ENCODE assay signal across 8 cellular contexts in genomic region chr5:142024771-142025304, GRCh38. TPM values are rescaled to one million over a fixed set of nuclear protein-coding genes. Genes with fewer than 3 reads are reported as not detected.
DNase-seq lines count a peak whose midpoint lies in the region; ATAC-seq, FAIRE-seq and TF ChIP-seq lines count a peak whose summit lies in the region.

No MANE protein-coding gene starts in this region.

- intact Hi-C loops in HepG2 (cut with micrococcal nuclease; ENCODE audit: unreplicated experiment), result no loop called here

- WGBS in HepG2 (ENCODE audit: low lambda C conversion rate), result 0% methylated on average over 7 of the region's 26 CpGs

- peak overlapping the region; percentile 79 for H3K4me2 ChIP-seq in HepG2 (ENCODE audit: low read depth, low read length)

- peak; percentile 43 for FAIRE-seq in HepG2 (lab: Jason Lieb, UNC)

- H4K20me1 ChIP-seq in HepG2 (ENCODE audit: insufficient read depth, low read length), result no peaks in the 10 kb centered on the region

- H3K27me3 ChIP-seq in HepG2 (ENCODE audit: control insufficient read depth in 1 of 2, insufficient read depth in 2 of 2, low read length in 2 of 2), result peaks cover 0 to 6% of the 10 kb centered on the region in 2 experiments; a peak in 2 of 5 replicates

- peaks cover 6% of the 10 kb centered on the region; the same call in 1 of the 2 replicates for H3K9me3 ChIP-seq in HepG2 (ENCODE audit: low read length)

- peak overlapping the region; percentile 100 for H2AFZ ChIP-seq in HepG2 (ENCODE audit: low read length)

- POLR2A ChIA-PET in HepG2 (lab: Yijun Ruan, JAX), result interaction anchor here (1.0 to 1.7 kb wide), 3 partner anchors 12 to 101 kb away, joined by 3 to 12 read pairs (median 3); partner anchors contain the start of genes DELE1 and GNPDA1

- TF ChIP-seq EP300 in HepG2 (IDR thresholded peaks at IDR 0.05; ENCODE audit: low read depth in 2 of 2, low read length in 2 of 2), result 0 out of 4 replicates have a peak, but pooled peaks of 1 of the 2 experiments have one; percentile 9
- TF ChIP-seq EP300 in HepG2 (CRISPR knock-in tag; IDR thresholded peaks at IDR 0.05; ENCODE audit: borderline replicate concordance), result no peak

- ATAC-seq in GM19372 (IDR thresholded peaks at IDR 0.05; ENCODE audit: low read depth, unreplicated experiment) (peak; percentile 100), HG03520 (IDR thresholded peaks at IDR 0.05; ENCODE audit: unreplicated experiment) (peak; percentile 100), HepG2 (peak; percentile 100)

- peak overlapping the region; percentile 77 for H3K27ac ChIP-seq in HepG2 (ENCODE audit: extremely low read length, insufficient read depth, low read length)

- H3K79me2 ChIP-seq in HepG2 (ENCODE audit: insufficient read depth, low read length), result no peaks in the 10 kb centered on the region

- no peak for TF ChIP-seq CTCF in HepG2 (CRISPR knock-in tag; IDR thresholded peaks at IDR 0.05)

- no TSS peak for BruUV-seq in HepG2 (replicated peaks; lab: Mats Ljungman, UMichigan)

- peak overlapping the region; percentile 72 to 79 (median 75) for H3K4me3 ChIP-seq in HepG2 (replicated peaks in 1 of 3; ENCODE audit: insufficient read depth in 1 of 3, low read depth in 2 of 3, low read length in 3 of 3)

- H3K4me1 ChIP-seq in HepG2 (ENCODE audit: insufficient read depth, low read length), result peaks cover 16% of the 10 kb centered on the region

- no peak for TF ChIP-seq POLR2A in HepG2 (IDR thresholded peaks at IDR 0.05; ENCODE audit: insufficient read depth in 1 of 2, low read depth in 2 of 2, low read length in 2 of 2)

- no peak for TF ChIP-seq RAD21 in HepG2 (CRISPR knock-in tag; IDR thresholded peaks at IDR 0.05)

- H3K9ac ChIP-seq in HepG2 (ENCODE audit: insufficient read depth, low read depth, low read length), result peak overlapping the region; percentile 53

- in situ Hi-C loops in HepG2 (cut with HindIII; ENCODE audit: extremely low pct_ligation_motif_present, low pct_unique_long_range_greater_than_20kb), result no loop called here

- H3K36me3 ChIP-seq in HepG2 (replicated peaks in 1 of 2; ENCODE audit: control insufficient read depth in 1 of 2, insufficient read depth in 2 of 2, low read length in 2 of 2), result no peaks in the 10 kb centered on the region

- CTCF ChIA-PET in HepG2 (lab: Yijun Ruan, JAX; ENCODE audit: low intra/inter-chr PET ratio, low total read pairs), result no interaction called here

- DNase-seq in C1 segment of cervical spinal cord (lab: John Stamatoyannopoulos, UW) (peak; percentile 48 to 90 (median 81)), NCI-H748 (lab: John Stamatoyannopoulos, UW; ENCODE audit: unreplicated experiment) (peak; percentile 95), dermis blood vessel endothelial cell (peak; percentile 81), HepG2 (ENCODE audit: low spot score) (peak; percentile 72)
- peak; percentile 64 to 78 for DNase-seq in activated CD4-positive, alpha-beta T cell treated with anti-CD3 and anti-CD28 coated beads, Interleukin-2, amount 50 U/mL, for 24 hours (ENCODE audit: low read depth in 1 of 2, low spot score in 1 of 2)
- peak; percentile 78 for DNase-seq in stimulated activated CD4-positive, alpha-beta T cell treated with anti-CD3 and anti-CD28 coated beads, Interleukin-2, amount 100 ng/mL, for 4 hours (ENCODE audit: low read depth)

TF ChIP-seq in HepG2, 621 proteins besides CTCF, POLR2A, EP300 and RAD21 (continues in another document):
- TF ChIP-seq SIX4 (CRISPR knock-in tag; IDR thresholded peaks at IDR 0.05) (peak; percentile 94), CREM (IDR thresholded peaks at IDR 0.05) (0 out of 2 replicates have a peak, but pooled peaks have one; percentile 14), CREM (CRISPR knock-in tag; IDR thresholded peaks at IDR 0.05) (no peak), POLR2AphosphoS5 (IDR thresholded peaks at IDR 0.05; ENCODE audit: low read depth, low read length) (peak; percentile 37; the same call in 1 of the 2 replicates), ELF4 (CRISPR knock-in tag; IDR thresholded peaks at IDR 0.05; ENCODE audit: borderline replicate concordance) (peak; percentile 48; the same call in 1 of the 2 replicates), POGZ (CRISPR knock-in tag; IDR thresholded peaks at IDR 0.05) (peak; percentile 50), TOE1 (CRISPR knock-in tag; IDR thresholded peaks at IDR 0.05) (no peak), SIX1 (CRISPR knock-in tag; IDR thresholded peaks at IDR 0.05; ENCODE audit: borderline replicate concordance) (peak; percentile 83), ETV5 (CRISPR knock-in tag; IDR thresholded peaks at IDR 0.05; ENCODE audit: borderline replicate concordance) (peak; percentile 69; the same call in 1 of the 2 replicates), CREB1 (IDR thresholded peaks at IDR 0.05) (no peak), CREB1 (CRISPR knock-in tag; IDR thresholded peaks at IDR 0.05) (peak; percentile 56)
- TF ChIP-seq, protein P1, sequence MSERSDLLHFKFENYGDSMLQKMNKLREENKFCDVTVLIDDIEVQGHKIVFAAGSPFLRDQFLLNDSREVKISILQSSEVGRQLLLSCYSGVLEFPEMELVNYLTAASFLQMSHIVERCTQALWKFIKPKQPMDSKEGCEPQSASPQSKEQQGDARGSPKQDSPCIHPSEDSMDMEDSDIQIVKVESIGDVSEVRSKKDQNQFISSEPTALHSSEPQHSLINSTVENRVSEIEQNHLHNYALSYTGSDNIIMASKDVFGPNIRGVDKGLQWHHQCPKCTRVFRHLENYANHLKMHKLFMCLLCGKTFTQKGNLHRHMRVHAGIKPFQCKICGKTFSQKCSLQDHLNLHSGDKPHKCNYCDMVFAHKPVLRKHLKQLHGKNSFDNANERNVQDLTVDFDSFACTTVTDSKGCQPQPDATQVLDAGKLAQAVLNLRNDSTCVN (CRISPR knock-in tag; IDR thresholded peaks at IDR 0.05; ENCODE audit: borderline replicate concordance), result 0 out of 2 replicates have a peak, but pooled peaks have one; percentile 36

RNA-seq across cellular contexts. Expression of gene GNPDA1, which starts 12.0 kb away (rescaled TPM):
- total RNA-seq in dermis blood vessel endothelial cell (51.4 and 54.1 TPM in 2 replicates), HepG2 (2016; rRNA removed; fragmentation: Illumina TruSeq; extraction: Trizol) (54.1 and 74.9 TPM in 2 replicates)
- total RNA-seq in HepG2 (2016; cell fraction: cytosol; rRNA removed; fragmentation: Illumina TruSeq; extraction: Trizol; ENCODE audit: low read depth), result 12.0 TPM in 2 replicates
- total RNA-seq in HepG2 (2016; cell fraction: insoluble cytoplasmic fraction; rRNA removed; fragmentation: Illumina TruSeq; extraction: Trizol), result 54.7 and 81.4 TPM in 2 replicates
- total RNA-seq in HepG2 (2016; cell fraction: membrane; rRNA removed; fragmentation: Illumina TruSeq; extraction: Trizol), result 35.9 and 36.6 TPM in 2 replicates
- 23.2 and 24.6 TPM in 2 replicates for total RNA-seq in HepG2 (2016; cell fraction: nucleus; rRNA removed; fragmentation: Illumina TruSeq; extraction: Trizol)
- polyA plus RNA-seq in HepG2 (2011; rRNA removed), result 6.0 and 6.1 TPM in 2 replicates
- 9.3 and 10.6 TPM in 2 replicates for polyA plus RNA-seq in HepG2 (2011; cell fraction: cytosol; rRNA removed)
- polyA plus RNA-seq in HepG2 (2011; cell fraction: nucleus; rRNA removed), result 10.6 and 11.6 TPM in 2 replicates
- polyA plus RNA-seq in HepG2 (2012), result 23.3 and 24.2 TPM in 2 replicates
- 11.3 and 13.9 TPM in 2 replicates for polyA plus RNA-seq in HepG2 (2016; cell fraction: cytosol; fragmentation: Illumina TruSeq; extraction: Trizol; ENCODE audit: low read depth)
- 76.4 and 81.8 TPM in 2 replicates for polyA plus RNA-seq in HepG2 (2016; cell fraction: insoluble cytoplasmic fraction; fragmentation: Illumina TruSeq; extraction: Trizol; ENCODE audit: low read depth)
- polyA plus RNA-seq in HepG2 (2016; cell fraction: membrane; fragmentation: Illumina TruSeq; extraction: Trizol; ENCODE audit: low read depth), result 25.0 and 27.1 TPM in 2 replicates
- 37.8 and 39.9 TPM in 2 replicates for polyA plus RNA-seq in HepG2 (2016; cell fraction: nucleus; fragmentation: Illumina TruSeq; extraction: Trizol; ENCODE audit: insufficient read depth, low read depth)
- polyA minus RNA-seq in HepG2 (2011; rRNA and poly(A)+ RNA removed; ENCODE audit: low replicate concordance), result 8.0 and 21.3 TPM in 2 replicates
- polyA minus RNA-seq in HepG2 (2011; cell fraction: cytosol; rRNA and poly(A)+ RNA removed), result 8.3 and 13.9 TPM in 2 replicates
- polyA minus RNA-seq in HepG2 (2011; cell fraction: nucleus; rRNA and poly(A)+ RNA removed), result 9.8 and 11.8 TPM in 2 replicates

RNA-seq across cellular contexts. Expression of gene RNF14, which starts 55.9 kb away (rescaled TPM):
- total RNA-seq in dermis blood vessel endothelial cell (75.7 and 88.3 TPM in 2 replicates), HepG2 (2016; rRNA removed; fragmentation: Illumina TruSeq; extraction: Trizol) (28.1 and 42.4 TPM in 2 replicates)
- total RNA-seq in HepG2 (2016; cell fraction: cytosol; rRNA removed; fragmentation: Illumina TruSeq; extraction: Trizol; ENCODE audit: low read depth), result 7.6 TPM in 2 replicates
- total RNA-seq in HepG2 (2016; cell fraction: insoluble cytoplasmic fraction; rRNA removed; fragmentation: Illumina TruSeq; extraction: Trizol), result 29.9 and 40.7 TPM in 2 replicates
- 23.1 and 23.3 TPM in 2 replicates for total RNA-seq in HepG2 (2016; cell fraction: membrane; rRNA removed; fragmentation: Illumina TruSeq; extraction: Trizol)
- total RNA-seq in HepG2 (2016; cell fraction: nucleus; rRNA removed; fragmentation: Illumina TruSeq; extraction: Trizol), result 16.1 and 19.9 TPM in 2 replicates
- 11.0 and 11.3 TPM in 2 replicates for polyA plus RNA-seq in HepG2 (2011; rRNA removed)
- 6.2 and 9.3 TPM in 2 replicates for polyA plus RNA-seq in HepG2 (2011; cell fraction: cytosol; rRNA removed)
- polyA plus RNA-seq in HepG2 (2011; cell fraction: nucleus; rRNA removed), result 5.6 and 8.1 TPM in 2 replicates
- 13.0 and 15.4 TPM in 2 replicates for polyA plus RNA-seq in HepG2 (2012)
- polyA plus RNA-seq in HepG2 (2016; cell fraction: cytosol; fragmentation: Illumina TruSeq; extraction: Trizol; ENCODE audit: low read depth), result 5.0 and 7.5 TPM in 2 replicates
- 23.5 and 26.8 TPM in 2 replicates for polyA plus RNA-seq in HepG2 (2016; cell fraction: insoluble cytoplasmic fraction; fragmentation: Illumina TruSeq; extraction: Trizol; ENCODE audit: low read depth)
- polyA plus RNA-seq in HepG2 (2016; cell fraction: membrane; fragmentation: Illumina TruSeq; extraction: Trizol; ENCODE audit: low read depth), result 11.6 and 11.8 TPM in 2 replicates
- polyA plus RNA-seq in HepG2 (2016; cell fraction: nucleus; fragmentation: Illumina TruSeq; extraction: Trizol; ENCODE audit: insufficient read depth, low read depth), result 9.6 and 13.2 TPM in 2 replicates
- 16.9 and 18.8 TPM in 2 replicates for polyA minus RNA-seq in HepG2 (2011; rRNA and poly(A)+ RNA removed; ENCODE audit: low replicate concordance)
- 8.3 and 10.7 TPM in 2 replicates for polyA minus RNA-seq in HepG2 (2011; cell fraction: cytosol; rRNA and poly(A)+ RNA removed)
- polyA minus RNA-seq in HepG2 (2011; cell fraction: nucleus; rRNA and poly(A)+ RNA removed), result 10.7 and 13.6 TPM in 2 replicates

Comparison
In these comparisons a context has a peak if more than half of its experiments do, and no peak if none do; other contexts are left out.
1. Peak in every context shown above with its lines: DNase-seq, ATAC-seq, H3K4me3 ChIP-seq and H3K27ac ChIP-seq.